ENCODE assay signal across 8 cellular contexts in the genomic region with DNA sequence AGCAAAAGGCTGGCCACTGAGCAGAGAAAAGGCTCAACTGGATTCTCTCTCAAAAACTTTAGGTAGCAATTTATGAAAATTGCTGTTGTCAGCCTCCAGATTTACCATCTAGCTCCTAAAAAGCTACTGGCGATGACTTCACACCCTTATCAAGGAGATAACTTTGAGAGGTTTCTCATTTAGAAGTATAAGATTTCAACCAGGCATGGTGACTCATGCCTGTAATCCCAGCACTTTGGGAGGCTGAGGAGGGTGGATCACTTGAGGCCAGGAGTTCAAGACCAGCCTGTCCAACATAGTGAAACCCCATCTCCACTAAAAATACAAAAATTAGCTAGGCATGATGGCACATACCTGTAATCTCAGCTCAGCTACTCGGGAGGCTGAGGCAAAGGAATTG. TPM values are rescaled to one million over a fixed set of nuclear protein-coding genes. Genes with fewer than 3 reads are reported as not detected.
"Had no signal": no experiment of that assay in that cellular context is flagged by ENCODE, and none has a peak within 500 bp of the region (broad histone marks: within the 10 kb centered on the region; RNA-seq: fewer than 3 reads in every experiment).

No MANE protein-coding gene starts in this region.

RNA-seq across cellular contexts. Expression of gene SPZ1, which starts 49.3 kb away (rescaled TPM):
- total RNA-seq: adrenal gland, cardiac septum, esophagus mucosa, glomerular endothelial cell, hepatocyte, lung, renal cortical epithelial cell, uterus had no signal
- polyA plus RNA-seq: adrenal gland, hepatocyte, lung had no signal
